21 cellular contexts compared by ENCODE assay signal in the genomic region with DNA sequence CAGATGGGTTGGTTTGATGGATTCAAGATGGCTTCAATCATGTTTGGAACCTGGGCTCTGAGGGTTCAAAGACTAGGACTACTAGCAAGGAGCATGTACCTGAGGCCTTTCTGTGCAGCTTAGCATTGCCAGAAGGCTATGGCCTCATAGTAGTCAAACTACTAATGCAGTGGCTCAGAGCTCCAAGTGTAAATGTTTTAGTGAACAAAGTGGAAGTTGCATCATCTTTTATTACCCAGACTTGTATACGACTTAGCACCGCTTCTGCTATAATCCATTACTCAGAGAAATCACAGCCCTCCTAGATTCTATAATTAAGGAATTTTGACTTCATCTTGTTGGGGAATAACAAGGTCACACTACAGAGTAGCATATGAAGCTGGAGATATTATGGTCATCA.
DNase-seq lines count a peak whose midpoint lies in the region; ATAC-seq and TF ChIP-seq lines count a peak whose summit lies in the region.
"Had no signal": no experiment of that assay in that cellular context is flagged by ENCODE, and none has a peak within 500 bp of the region (broad histone marks: within the 10 kb centered on the region; RNA-seq: fewer than 3 reads in every experiment).

No MANE protein-coding gene starts in this region.

- ATAC-seq in HG03520 (IDR thresholded peaks at IDR 0.05; ENCODE audit: unreplicated experiment): no peak
- ATAC-seq: HCT116 had no signal

- no peak overlapping the region for H3K27ac ChIP-seq in ascending aorta
- H3K27ac ChIP-seq: PC-9, SJCRH30 had no signal

- no peaks in the 10 kb centered on the region for H3K27me3 Mint-ChIP-seq in nephron (ENCODE audit: low read depth)
- H3K27me3 Mint-ChIP-seq: CD4-positive, alpha-beta memory T cell had no signal

- H3K4me3 Mint-ChIP-seq in nephron: no peak overlapping the region
- H3K4me3 Mint-ChIP-seq: CD4-positive, alpha-beta memory T cell had no signal

- DNase-seq in H4 (ENCODE audit: low spot score) (peak; percentile 13), MV-4-11 (lab: John Stamatoyannopoulos, UW) (peak; percentile 4), epithelial cell of esophagus (ENCODE audit: low read depth) (peak; percentile 4), HT-29 (ENCODE audit: low spot score) (no peak), ascending aorta (ENCODE audit: low spot score in 2 of 2) (no peak)
- DNase-seq in activated effector memory CD4-positive, alpha-beta T cell treated with anti-CD3 and anti-CD28 coated beads, Interleukin-2, amount 50 U/mL, for 16 hours: no peak
- DNase-seq: Calu3; CD4-positive, alpha-beta memory T cell; DMS79; Karpas-422; MM.1S; NCI-H1417 treated with DMSO at 0.1 percent for 48 hours; NCI-H1930; NCI-H446 treated with DMSO at 0.1 percent for 48 hours; NCI-H82; PC-9; SW 1271 had no signal

- H3K36me3 ChIP-seq in ascending aorta: no peaks in the 10 kb centered on the region
- H3K36me3 ChIP-seq: SJCRH30 had no signal

- H3K4me3 ChIP-seq in epithelial cell of esophagus (ENCODE audit: low read length): no peak overlapping the region
- no peak overlapping the region for H3K4me3 ChIP-seq in ascending aorta
- H3K4me3 ChIP-seq: PC-9, SJCRH30 had no signal

- H3K4me1 ChIP-seq in ascending aorta: peaks cover 0 to 15% of the 10 kb centered on the region in 2 donors
- H3K4me1 ChIP-seq: SJCRH30 had no signal

- TF ChIP-seq CTCF in epithelial cell of esophagus (IDR thresholded peaks at IDR 0.05; ENCODE audit: insufficient read depth, low read depth, low read length, missing control alignments) (no peak), nephron (IDR thresholded peaks at IDR 0.05; ENCODE audit: unreplicated experiment in 3 of 3) (no peak), ascending aorta (IDR thresholded peaks at IDR 0.05) (no peak)

- no peaks in the 10 kb centered on the region for H3K27me3 ChIP-seq in ascending aorta
- H3K27me3 ChIP-seq: SJCRH30 had no signal

- peaks cover 4% of the 10 kb centered on the region for H3K36me3 Mint-ChIP-seq in nephron (ENCODE audit: low read depth)
- H3K36me3 Mint-ChIP-seq: CD4-positive, alpha-beta memory T cell had no signal

- intact Hi-C loops in ascending aorta (cut with DNase I): loop anchor here (5.0 kb wide), 1 partner anchor 46 kb away; no protein-coding TSS in a partner anchor

- peak overlapping the region in 2 of 3 experiments; percentile 33 to 83 for H3K27ac Mint-ChIP-seq in nephron
- H3K27ac Mint-ChIP-seq: CD4-positive, alpha-beta memory T cell had no signal

- H3K4me1 Mint-ChIP-seq in nephron: peaks cover 4% of the 10 kb centered on the region
- H3K4me1 Mint-ChIP-seq: CD4-positive, alpha-beta memory T cell had no signal

- H3K9me3 Mint-ChIP-seq in nephron: no peaks in the 10 kb centered on the region

- H3K9me3 ChIP-seq in ascending aorta: no peaks in the 10 kb centered on the region
- H3K9me3 ChIP-seq: SJCRH30 had no signal

Comparison
In these comparisons a context has a peak if more than half of its experiments do, and no peak if none do; other contexts are left out.
1. DNase-seq: peak in H4 (single experiment), MV-4-11 (single experiment) and epithelial cell of esophagus (single experiment); none in HT-29 (single experiment), ascending aorta (0 of 2) and activated effector memory CD4-positive, alpha-beta T cell treated with anti-CD3 and anti-CD28 coated beads, Interleukin-2, amount 50 U/mL, for 16 hours (single experiment).